In genomic region chr3:197949767-197950660, GRCh38 we compare ENCODE assay signal across 8 cellular contexts. TPM values are rescaled to one million over a fixed set of nuclear protein-coding genes. Genes with fewer than 3 reads are reported as not detected.
A peak's percentile ranks its signal among the peaks of the same experiment; 100 is the strongest.
DNase-seq lines count a peak whose midpoint lies in the region; ATAC-seq and TF ChIP-seq lines count a peak whose summit lies in the region.

RPL35A (plus strand) TSS chr3:197950190; CDS start chr3:197950968, 778 bp downstream.

- peak within 1 kb of the TSS; percentile 65 to 80 for H3K4me3 ChIP-seq in left lung

- no peaks in the 10 kb centered on the region for H3K27me3 ChIP-seq in left lung

- ATAC-seq in GM19372 (IDR thresholded peaks at IDR 0.05; ENCODE audit: low read depth, unreplicated experiment), result peak; percentile 87
- ATAC-seq in HG03558 (IDR thresholded peaks at IDR 0.05; ENCODE audit: extremely low read depth, unreplicated experiment), result peak; percentile 83
- ATAC-seq in left lung, result peak; percentile 94

- peak within 1 kb of the TSS; percentile 88 to 91 for H3K27ac ChIP-seq in left lung

- no peaks in the 10 kb centered on the region for H3K9me3 ChIP-seq in left lung

- DNase-seq in C1 segment of cervical spinal cord (lab: John Stamatoyannopoulos, UW), result peak in 13 of 14 donors; percentile 38 to 94 (median 85)
- DNase-seq in NCI-H748 treated with DMSO at 0.1 percent for 48 hours (lab: John Stamatoyannopoulos, UW), result peak; percentile 81
- DNase-seq in activated CD4-positive, alpha-beta T cell treated with anti-CD3 and anti-CD28 coated beads, Interleukin-2, amount 50 U/mL, for 24 hours (ENCODE audit: low read depth in 1 of 2, low spot score in 1 of 2), result peak; percentile 69 to 82
- peak; percentile 95 for DNase-seq in dermis blood vessel endothelial cell
- peak; percentile 88 to 92 for DNase-seq in left lung
- DNase-seq in stimulated activated CD4-positive, alpha-beta T cell treated with anti-CD3 and anti-CD28 coated beads, Interleukin-2, amount 100 ng/mL, for 48 hours, result peak; percentile 80 to 82

- no peak for TF ChIP-seq CTCF in left lung (IDR thresholded peaks at IDR 0.05)

- H3K36me3 ChIP-seq in left lung, result peaks cover 10 to 42% of the 10 kb centered on the region in 2 donors

- H3K4me1 ChIP-seq in left lung, result peaks cover 29 to 44% of the 10 kb centered on the region in 2 donors

- intact Hi-C loops in left lung (cut with DNase I), result no loop called here

RNA-seq across cellular contexts. Expression of gene RPL35A, which starts in this region (rescaled TPM):
- 417 and 678 TPM in 2 replicates for total RNA-seq in dermis blood vessel endothelial cell
- total RNA-seq in left lung, result 100 to 1,000 TPM; 684 to 736 TPM

Comparison
In these comparisons a context has a peak if more than half of its experiments do, and no peak if none do; other contexts are left out.
1. Peak in every context shown above with its lines: DNase-seq, ATAC-seq, H3K4me3 ChIP-seq and H3K27ac ChIP-seq.